Comparison of ENCODE assay signal across 8 cellular contexts in the genomic region with DNA sequence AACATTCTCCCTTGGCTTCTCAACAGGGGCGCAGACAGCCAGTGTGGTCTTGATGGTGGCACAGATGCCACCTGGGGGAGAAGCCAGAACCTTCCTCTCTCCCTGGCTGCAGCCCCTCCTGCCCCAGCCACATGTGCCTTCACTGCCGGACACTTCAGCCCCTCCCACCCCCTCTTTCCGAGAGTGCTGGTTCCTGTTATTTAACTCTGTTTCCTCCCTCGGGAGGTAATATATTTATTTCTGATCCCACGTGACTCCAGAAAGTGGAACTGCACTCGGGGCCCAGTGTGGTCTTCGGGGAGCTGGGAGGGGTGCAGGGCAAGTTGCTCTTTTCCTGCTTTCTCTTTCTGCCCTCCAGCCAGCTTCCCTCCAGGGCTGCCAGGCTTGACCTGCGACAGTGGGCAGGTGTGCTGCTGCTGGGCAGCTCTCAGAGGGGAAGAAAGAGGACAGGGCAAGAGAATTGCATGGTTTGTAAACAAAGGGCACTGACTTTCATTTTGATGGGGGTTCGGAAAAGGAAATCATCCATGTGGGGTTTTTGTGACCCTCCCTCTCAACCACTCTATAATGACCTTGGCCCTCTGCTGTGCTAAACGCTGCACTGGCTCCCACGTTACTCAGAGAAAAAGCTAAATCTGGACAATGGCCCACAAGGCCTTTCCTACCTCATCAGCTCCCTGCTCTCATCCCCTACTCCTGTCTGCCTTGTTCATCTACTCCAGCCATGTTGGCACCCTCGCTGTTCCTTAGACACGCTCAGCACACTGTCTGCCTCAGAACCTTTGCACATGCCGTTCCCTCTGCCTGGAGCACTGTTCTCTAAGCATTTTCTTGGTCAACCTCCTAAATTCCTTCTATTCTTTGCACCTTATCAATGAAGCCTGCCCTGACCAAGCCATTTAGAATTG. TPM values are rescaled to one million over a fixed set of nuclear protein-coding genes. Genes with fewer than 3 reads are reported as not detected.
DNase-seq lines count a peak whose midpoint lies in the region; ATAC-seq, FAIRE-seq and TF ChIP-seq lines count a peak whose summit lies in the region.

No MANE protein-coding gene starts in this region.

- H3K27ac Mint-ChIP-seq in activated CD4-positive, alpha-beta T cell treated with anti-CD3 and anti-CD28 coated beads, Interleukin-2, amount 10 ng/mL, durations not matched to agents 7 days and 5 days = peak overlapping the region; percentile 75

- ATAC-seq in HG03378 (IDR thresholded peaks at IDR 0.05; ENCODE audit: unreplicated experiment) = peak; percentile 41

- H3K4me3 ChIP-seq in duodenal mucosa (ENCODE audit: low read depth in 1 of 2, low read length in 2 of 2) (peak overlapping the region; percentile 17 to 42), spleen (peak overlapping the region in 4 of 8 donors; percentile 1 to 56 (median 14)), H7 (ENCODE audit: insufficient read depth, low read depth, low read length) (no peak overlapping the region)

- H3K36me3 Mint-ChIP-seq in activated CD4-positive, alpha-beta T cell treated with anti-CD3 and anti-CD28 coated beads, Interleukin-2, amount 10 ng/mL, durations not matched to agents 7 days and 5 days (ENCODE audit: low read depth) = peaks cover 2% of the 10 kb centered on the region

- H3K36me3 ChIP-seq in duodenal mucosa (ENCODE audit: control insufficient read depth in 1 of 2, insufficient read depth in 2 of 2, low read length in 2 of 2) (no peaks in the 10 kb centered on the region), spleen (no peaks in the 10 kb centered on the region), H7 (replicated peaks; ENCODE audit: control insufficient read depth, insufficient read depth, low read length) (no peaks in the 10 kb centered on the region)

- CTCF ChIA-PET in activated CD4-positive, alpha-beta T cell treated with anti-CD3 and anti-CD28 coated beads, Interleukin-2, amount 10 ng/mL, durations not matched to agents 7 days and 5 days (lab: Charles Lee) = interaction anchor here (2.2 kb wide), 1 partner anchor 10 kb away, joined by 7 read pairs; no protein-coding TSS in a partner anchor

- peak overlapping the region; percentile 17 for H3K27ac ChIP-seq in duodenal mucosa (ENCODE audit: low read depth, low read length)
- peak overlapping the region; percentile 47 to 85 (median 77) for H3K27ac ChIP-seq in spleen

- no peaks in the 10 kb centered on the region for H3K27me3 ChIP-seq in duodenal mucosa (ENCODE audit: control insufficient read depth in 1 of 2, insufficient read depth in 2 of 2, low read length in 2 of 2)
- H3K27me3 ChIP-seq in spleen (replicated peaks in 1 of 7) = no peaks in the 10 kb centered on the region
- no peaks in the 10 kb centered on the region; the same call in 1 of the 2 replicates for H3K27me3 ChIP-seq in H7 (ENCODE audit: control insufficient read depth, insufficient read depth, low read length)

- no peaks in the 10 kb centered on the region for H3K9me3 ChIP-seq in duodenal mucosa (ENCODE audit: control insufficient read depth in 1 of 2, low read length in 2 of 2)
- no peaks in the 10 kb centered on the region for H3K9me3 ChIP-seq in spleen

- FAIRE-seq in H54 (lab: Jason Lieb, UNC) = no peak

- peak overlapping the region; percentile 11 for H3K4me3 Mint-ChIP-seq in activated CD4-positive, alpha-beta T cell treated with anti-CD3 and anti-CD28 coated beads, Interleukin-2, amount 10 ng/mL, durations not matched to agents 7 days and 5 days

- H3K4me1 ChIP-seq in duodenal mucosa (ENCODE audit: control insufficient read depth in 1 of 2, insufficient read depth in 2 of 2, low read length in 2 of 2) (peaks cover 41 to 49% of the 10 kb centered on the region in 2 donors), spleen (peaks cover 37 to 84% (median 70%) of the 10 kb centered on the region in 6 donors)

- POLR2A ChIA-PET in activated CD4-positive, alpha-beta T cell treated with anti-CD3 and anti-CD28 coated beads, Interleukin-2, amount 10 ng/mL, durations not matched to agents 7 days and 5 days (lab: Charles Lee) = no interaction called here

- H3K27me3 Mint-ChIP-seq in activated CD4-positive, alpha-beta T cell treated with anti-CD3 and anti-CD28 coated beads, Interleukin-2, amount 10 ng/mL, durations not matched to agents 7 days and 5 days = peaks cover 20% of the 10 kb centered on the region

- intact Hi-C loops in spleen (cut with DNase I; ENCODE audit: low total_unique reads) = no loop called here

- DNase-seq in activated CD4-positive, alpha-beta T cell treated with anti-CD3 and anti-CD28 coated beads, Interleukin-2, amount 10 ng/mL, durations not matched to agents 7 days and 5 days = no peak
- no peak for DNase-seq in activated CD4-positive, alpha-beta T cell treated with anti-CD3 and anti-CD28 coated beads for 1 hour
- DNase-seq in spleen = peak; percentile 92
- no peak for DNase-seq in superior temporal gyrus (ENCODE audit: extremely low spot score)
- no peak for DNase-seq in H7
- no peak for DNase-seq in H54 (ENCODE audit: insufficient read length, low spot score)

- no peaks in the 10 kb centered on the region for H3K9me3 Mint-ChIP-seq in activated CD4-positive, alpha-beta T cell treated with anti-CD3 and anti-CD28 coated beads, Interleukin-2, amount 10 ng/mL, durations not matched to agents 7 days and 5 days

- WGBS in spleen, 5 donors = 21 to 28% (median 24%) methylated on average over 14 of the region's 14 CpGs

- TF ChIP-seq POLR2A in spleen (IDR thresholded peaks at IDR 0.05) (no peak), H54 (IDR thresholded peaks at IDR 0.05; ENCODE audit: low read depth, low read length) (no peak)

- peaks cover 58% of the 10 kb centered on the region for H3K4me1 Mint-ChIP-seq in activated CD4-positive, alpha-beta T cell treated with anti-CD3 and anti-CD28 coated beads, Interleukin-2, amount 10 ng/mL, durations not matched to agents 7 days and 5 days

- peak overlapping the region in 1 of 2 donors; percentile 7 for H3K9ac ChIP-seq in duodenal mucosa (ENCODE audit: low read depth in 1 of 2, low read length in 2 of 2)

- no peak for TF ChIP-seq CTCF in spleen (IDR thresholded peaks at IDR 0.05 in 8 of 11, conservative IDR thresholded peaks at IDR 0.05 in 3 of 11)

RNA-seq across cellular contexts. Expression of a gene that starts 8.2 kb away (rescaled TPM):
- 10 to 100 TPM; 21.5 to 24.6 TPM for total RNA-seq in activated CD4-positive, alpha-beta T cell treated with anti-CD3 and anti-CD28 coated beads, Interleukin-2, amount 10 ng/mL, durations not matched to agents 7 days and 5 days
- 100 to 1,000 TPM in 6 of 7 donors, 10 to 100 TPM in 1; 88.0 to 179 (median 143) TPM for total RNA-seq in spleen
- polyA plus RNA-seq in spleen = 10 to 100 TPM; 67.0 to 93.6 (median 81.8) TPM
- not detected in 2 replicates for total RNA-seq in H7 (2014; rRNA removed; shearing (Covaris generic))

RNA-seq across cellular contexts. Expression of a gene that starts 50.2 kb away (rescaled TPM):
- not detected for total RNA-seq in activated CD4-positive, alpha-beta T cell treated with anti-CD3 and anti-CD28 coated beads, Interleukin-2, amount 10 ng/mL, durations not matched to agents 7 days and 5 days
- 1 to 10 TPM in 3 of 7 donors, under 1 TPM in 3, not detected in 1; 0.42 to 2.2 (median 1.2) TPM for total RNA-seq in spleen
- polyA plus RNA-seq in spleen = 1 to 10 TPM in 1 of 3 donors, under 1 TPM in 2; 0.29 to 1.1 (median 0.72) TPM
- 0.26 and 0.55 TPM in 2 replicates for total RNA-seq in H7 (2014; rRNA removed; shearing (Covaris generic))

Comparison
In these comparisons a context has a peak if more than half of its experiments do, and no peak if none do; other contexts are left out.
1. RNA of a gene that starts 8.2 kb away (total RNA-seq): 88.0 to 179 TPM in spleen and 21.5 to 24.6 TPM in activated CD4-positive, alpha-beta T cell treated with anti-CD3 and anti-CD28 coated beads, Interleukin-2, amount 10 ng/mL, durations not matched to agents 7 days and 5 days; not detected in H7; every median in the first group is over 10 times any median in the second.